3 cellular contexts compared by ENCODE assay signal in genomic region chr12:114131824-114132223, GRCh38.
TF ChIP-seq lines count a peak whose summit lies in the region.

No MANE protein-coding gene starts in this region.

TF ChIP-seq in HCT116, 20 proteins besides CTCF, POLR2A, EP300 and RAD21:
- TF ChIP-seq SRF (IDR thresholded peaks at IDR 0.05; ENCODE audit: low read depth), result no peak
- no peak for TF ChIP-seq SP1 (IDR thresholded peaks at IDR 0.05; ENCODE audit: low read depth)
- TF ChIP-seq FOSL1 (IDR thresholded peaks at IDR 0.05; ENCODE audit: low read depth), result no peak
- no peak for TF ChIP-seq MAX (IDR thresholded peaks at IDR 0.05)
- TF ChIP-seq CBX3 (IDR thresholded peaks at IDR 0.05; ENCODE audit: low read depth), result no peak
- TF ChIP-seq TCF7L2 (IDR thresholded peaks at IDR 0.05; ENCODE audit: borderline replicate concordance, extremely low read depth, insufficient read depth, insufficient read length), result no peak
- no peak for TF ChIP-seq ZFX (IDR thresholded peaks at IDR 0.05)
- TF ChIP-seq ATF3 (IDR thresholded peaks at IDR 0.05), result no peak
- TF ChIP-seq ZNF274 (IDR thresholded peaks at IDR 0.05; ENCODE audit: low read depth, low read length), result no peak
- no peak for TF ChIP-seq SIN3A (IDR thresholded peaks at IDR 0.05; ENCODE audit: low read depth)
- TF ChIP-seq POLR2AphosphoS5 (IDR thresholded peaks at IDR 0.05; ENCODE audit: low read depth, low read length), result no peak
- TF ChIP-seq EGR1 (IDR thresholded peaks at IDR 0.05; ENCODE audit: low read depth), result no peak
- no peak for TF ChIP-seq EZH2 (IDR thresholded peaks at IDR 0.05)
- TF ChIP-seq JUND (IDR thresholded peaks at IDR 0.05), result no peak
- no peak for TF ChIP-seq CEBPB (IDR thresholded peaks at IDR 0.05; ENCODE audit: low read depth)
- TF ChIP-seq REST (IDR thresholded peaks at IDR 0.05; ENCODE audit: low read depth), result no peak
- no peak for TF ChIP-seq ELF1 (IDR thresholded peaks at IDR 0.05; ENCODE audit: borderline replicate concordance, low read depth)
- TF ChIP-seq EZH2phosphoT487 (IDR thresholded peaks at IDR 0.05; ENCODE audit: borderline replicate concordance), result no peak

TF ChIP-seq in H1, 55 proteins besides CTCF, POLR2A, EP300 and RAD21:
- TF ChIP-seq CHD7 (IDR thresholded peaks at IDR 0.05; ENCODE audit: insufficient replicate concordance, low read length) (no peak), CTBP2 (IDR thresholded peaks at IDR 0.05; ENCODE audit: borderline replicate concordance, insufficient read depth, insufficient read length, low read length) (no peak), NANOG (IDR thresholded peaks at IDR 0.05; ENCODE audit: insufficient read depth, low read depth, low read length, poor library complexity, severe bottlenecking) (no peak), CEBPB (IDR thresholded peaks at IDR 0.05; ENCODE audit: low read depth, low read length) (no peak), TBP (IDR thresholded peaks at IDR 0.05; ENCODE audit: low read depth, low read length) (no peak), POLR2AphosphoS5 (IDR thresholded peaks at IDR 0.05; ENCODE audit: low read depth, low read length) (no peak), CREB1 (IDR thresholded peaks at IDR 0.05) (no peak), RBBP5 (IDR thresholded peaks at IDR 0.05; ENCODE audit: borderline replicate concordance, low read depth, low read length) (no peak), JUN (IDR thresholded peaks at IDR 0.05; ENCODE audit: low read depth, low read length) (no peak), SUZ12 (IDR thresholded peaks at IDR 0.05; ENCODE audit: low read length) (no peak), USF2 (IDR thresholded peaks at IDR 0.05; ENCODE audit: low read length) (no peak), CHD1 (IDR thresholded peaks at IDR 0.05; ENCODE audit: low read depth, low read length) (no peak), CBX8 (IDR thresholded peaks at IDR 0.05; ENCODE audit: borderline replicate concordance, low read depth, low read length) (no peak)

TF ChIP-seq in liver, 16 proteins besides CTCF, POLR2A, EP300 and RAD21:
- TF ChIP-seq SP1 (IDR thresholded peaks at IDR 0.05) (no peak), ATF3 (IDR thresholded peaks at IDR 0.05) (no peak), JUND (IDR thresholded peaks at IDR 0.05) (no peak), ZBTB33 (IDR thresholded peaks at IDR 0.05) (no peak), RXRA (IDR thresholded peaks at IDR 0.05) (no peak), HNF4A (conservative IDR thresholded peaks at IDR 0.05) (no peak)
